1 cellular context compared by ENCODE assay signal in the genomic region with DNA sequence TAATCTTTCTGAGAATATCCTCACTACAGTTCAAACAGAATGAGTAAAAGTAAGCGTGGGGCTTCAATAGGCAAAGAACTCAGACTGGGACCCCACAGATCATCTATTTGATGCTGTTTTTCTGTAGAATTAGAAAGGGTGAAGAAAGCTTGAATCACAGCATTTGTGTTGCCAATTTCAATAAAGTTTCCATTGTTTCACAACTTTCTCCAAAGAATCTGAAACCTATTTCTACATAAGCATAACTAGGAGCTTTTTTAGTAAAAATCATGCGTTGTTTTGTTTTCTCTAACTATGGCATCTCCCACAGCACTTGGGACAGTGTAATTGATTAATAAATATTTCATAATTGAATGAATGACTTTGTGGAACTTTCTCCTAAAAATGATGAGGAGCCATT.
A peak's percentile ranks its signal among the peaks of the same experiment; 100 is the strongest.
TF ChIP-seq lines count a peak whose summit lies in the region.

No MANE protein-coding gene starts in this region.

TF ChIP-seq in K562, 482 proteins besides CTCF, POLR2A, EP300 and RAD21:
- TF ChIP-seq, protein P1, sequence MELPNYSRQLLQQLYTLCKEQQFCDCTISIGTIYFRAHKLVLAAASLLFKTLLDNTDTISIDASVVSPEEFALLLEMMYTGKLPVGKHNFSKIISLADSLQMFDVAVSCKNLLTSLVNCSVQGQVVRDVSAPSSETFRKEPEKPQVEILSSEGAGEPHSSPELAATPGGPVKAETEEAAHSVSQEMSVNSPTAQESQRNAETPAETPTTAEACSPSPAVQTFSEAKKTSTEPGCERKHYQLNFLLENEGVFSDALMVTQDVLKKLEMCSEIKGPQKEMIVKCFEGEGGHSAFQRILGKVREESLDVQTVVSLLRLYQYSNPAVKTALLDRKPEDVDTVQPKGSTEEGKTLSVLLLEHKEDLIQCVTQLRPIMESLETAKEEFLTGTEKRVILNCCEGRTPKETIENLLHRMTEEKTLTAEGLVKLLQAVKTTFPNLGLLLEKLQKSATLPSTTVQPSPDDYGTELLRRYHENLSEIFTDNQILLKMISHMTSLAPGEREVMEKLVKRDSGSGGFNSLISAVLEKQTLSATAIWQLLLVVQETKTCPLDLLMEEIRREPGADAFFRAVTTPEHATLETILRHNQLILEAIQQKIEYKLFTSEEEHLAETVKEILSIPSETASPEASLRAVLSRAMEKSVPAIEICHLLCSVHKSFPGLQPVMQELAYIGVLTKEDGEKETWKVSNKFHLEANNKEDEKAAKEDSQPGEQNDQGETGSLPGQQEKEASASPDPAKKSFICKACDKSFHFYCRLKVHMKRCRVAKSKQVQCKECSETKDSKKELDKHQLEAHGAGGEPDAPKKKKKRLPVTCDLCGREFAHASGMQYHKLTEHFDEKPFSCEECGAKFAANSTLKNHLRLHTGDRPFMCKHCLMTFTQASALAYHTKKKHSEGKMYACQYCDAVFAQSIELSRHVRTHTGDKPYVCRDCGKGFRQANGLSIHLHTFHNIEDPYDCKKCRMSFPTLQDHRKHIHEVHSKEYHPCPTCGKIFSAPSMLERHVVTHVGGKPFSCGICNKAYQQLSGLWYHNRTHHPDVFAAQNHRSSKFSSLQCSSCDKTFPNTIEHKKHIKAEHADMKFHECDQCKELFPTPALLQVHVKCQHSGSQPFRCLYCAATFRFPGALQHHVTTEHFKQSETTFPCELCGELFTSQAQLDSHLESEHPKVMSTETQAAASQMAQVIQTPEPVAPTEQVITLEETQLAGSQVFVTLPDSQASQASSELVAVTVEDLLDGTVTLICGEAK (IDR thresholded peaks at IDR 0.05), result peak; percentile 44; the same call in 1 of the 2 replicates
- TF ChIP-seq, protein P1 (CRISPR knock-in tag; IDR thresholded peaks at IDR 0.05), result no peak
- TF ChIP-seq, protein P2, sequence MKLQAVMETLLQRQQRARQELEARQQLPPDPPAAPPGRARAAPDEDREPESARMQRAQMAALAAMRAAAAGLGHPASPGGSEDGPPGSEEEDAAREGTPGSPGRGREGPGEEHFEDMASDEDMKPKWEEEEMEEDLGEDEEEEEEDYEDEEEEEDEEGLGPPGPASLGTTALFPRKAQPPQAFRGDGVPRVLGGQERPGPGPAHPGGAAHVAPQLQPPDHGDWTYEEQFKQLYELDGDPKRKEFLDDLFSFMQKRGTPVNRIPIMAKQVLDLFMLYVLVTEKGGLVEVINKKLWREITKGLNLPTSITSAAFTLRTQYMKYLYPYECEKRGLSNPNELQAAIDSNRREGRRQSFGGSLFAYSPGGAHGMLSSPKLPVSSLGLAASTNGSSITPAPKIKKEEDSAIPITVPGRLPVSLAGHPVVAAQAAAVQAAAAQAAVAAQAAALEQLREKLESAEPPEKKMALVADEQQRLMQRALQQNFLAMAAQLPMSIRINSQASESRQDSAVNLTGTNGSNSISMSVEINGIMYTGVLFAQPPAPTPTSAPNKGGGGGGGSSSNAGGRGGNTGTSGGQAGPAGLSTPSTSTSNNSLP (IDR thresholded peaks at IDR 0.05; ENCODE audit: borderline replicate concordance, low read depth, low read length), result no peak
